In the genomic region with DNA sequence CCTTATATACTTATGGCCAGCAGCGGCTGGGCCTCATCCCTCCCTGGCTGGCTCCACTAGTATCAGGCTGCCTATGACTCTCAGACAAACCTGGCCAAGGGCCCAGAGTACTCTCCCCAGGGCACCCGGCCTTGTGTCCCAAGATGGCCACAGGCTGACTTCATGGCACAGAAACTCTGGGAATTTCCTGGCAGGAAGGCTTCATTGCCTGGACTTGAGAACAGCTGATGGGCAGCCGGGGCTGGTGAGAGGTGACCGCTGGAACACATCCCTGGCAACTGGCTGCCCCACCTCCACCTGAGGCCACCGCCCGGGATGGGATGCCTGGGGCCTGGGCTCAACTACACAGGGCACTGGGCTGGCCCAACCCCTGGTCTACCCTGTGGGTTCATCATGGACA, we compare ENCODE assay signal across 11 cellular contexts. TPM values are rescaled to one million over a fixed set of nuclear protein-coding genes. Genes with fewer than 3 reads are reported as not detected.
A peak's percentile ranks its signal among the peaks of the same experiment; 100 is the strongest.
DNase-seq lines count a peak whose midpoint lies in the region; ATAC-seq and TF ChIP-seq lines count a peak whose summit lies in the region.
"Had no signal": no experiment of that assay in that cellular context is flagged by ENCODE, and none has a peak within 500 bp of the region (broad histone marks: within the 10 kb centered on the region; RNA-seq: fewer than 3 reads in every experiment).

No MANE protein-coding gene starts in this region.

- CTCF ChIA-PET in activated CD4-positive, alpha-beta T cell treated with anti-CD3 and anti-CD28 coated beads, Interleukin-2, amount 10 ng/mL, durations not matched to agents 7 days and 5 days (lab: Charles Lee) = interaction anchor here (1.4 to 1.5 kb wide), 3 partner anchors 11 to 194 kb away, joined by 3 to 6 read pairs (median 4); no protein-coding TSS in a partner anchor

- no peak overlapping the region for H2AFZ ChIP-seq in fibroblast of lung (ENCODE audit: low read length)
- H2AFZ ChIP-seq: parathyroid adenoma had no signal

- peak overlapping the region; percentile 88 for H3K27ac Mint-ChIP-seq in osteocyte (ENCODE audit: unreplicated experiment)
- no peak overlapping the region for H3K27ac Mint-ChIP-seq in activated CD4-positive, alpha-beta T cell treated with anti-CD3 and anti-CD28 coated beads, Interleukin-2, amount 10 ng/mL, durations not matched to agents 7 days and 5 days
- H3K27ac Mint-ChIP-seq: activated CD4-positive, alpha-beta T cell treated with anti-CD3 and anti-CD28 coated beads, Interleukin-2, amount 10 ng/mL, durations not matched to agents 24 days and 14 days; CD8-positive, alpha-beta T cell had no signal

- peak overlapping the region; percentile 56 for H3K4me3 Mint-ChIP-seq in osteocyte (ENCODE audit: unreplicated experiment)
- no peak overlapping the region for H3K4me3 Mint-ChIP-seq in activated CD4-positive, alpha-beta T cell treated with anti-CD3 and anti-CD28 coated beads, Interleukin-2, amount 10 ng/mL, durations not matched to agents 7 days and 5 days
- H3K4me3 Mint-ChIP-seq: activated CD4-positive, alpha-beta T cell treated with anti-CD3 and anti-CD28 coated beads, Interleukin-2, amount 10 ng/mL, durations not matched to agents 24 days and 14 days; CD8-positive, alpha-beta T cell had no signal

- peaks cover 42% of the 10 kb centered on the region for H3K4me1 ChIP-seq in SJSA1 (replicated peaks)
- H3K4me1 ChIP-seq in fibroblast of lung (ENCODE audit: control insufficient read depth, extremely low read depth, insufficient read depth, low read length) = peaks cover 3% of the 10 kb centered on the region
- H3K4me1 ChIP-seq in effector memory CD4-positive, alpha-beta T cell (ENCODE audit: control insufficient read depth, insufficient read depth, low read length, poor library complexity, severe bottlenecking) = peaks cover 9% of the 10 kb centered on the region
- H3K4me1 ChIP-seq: parathyroid adenoma had no signal

- H3K4me2 ChIP-seq in fibroblast of lung (ENCODE audit: extremely low read depth, insufficient read depth, low read length) = no peak overlapping the region

- DNase-seq in AG09319 (ENCODE audit: extremely low read depth, low read depth) (peak; percentile 65), SJSA1 (ENCODE audit: low read depth in 1 of 2, low spot score in 2 of 2) (peak; percentile 75 to 86), fibroblast of lung (ENCODE audit: low read depth in 2 of 2) (peak; percentile 86 to 93), osteocyte (ENCODE audit: extremely low spot score, unreplicated experiment) (peak; percentile 92)
- no peak for DNase-seq in activated CD4-positive, alpha-beta T cell treated with anti-CD3 and anti-CD28 coated beads, Interleukin-2, amount 10 ng/mL, durations not matched to agents 7 days and 5 days
- no peak for DNase-seq in effector memory CD4-positive, alpha-beta T cell
- DNase-seq: activated CD4-positive, alpha-beta T cell treated with anti-CD3 and anti-CD28 coated beads, Interleukin-2, amount 10 ng/mL, durations not matched to agents 24 days and 14 days; CD8-positive, alpha-beta T cell had no signal

- H3K27ac ChIP-seq in SJSA1 (peak overlapping the region; percentile 33), fibroblast of lung (ENCODE audit: insufficient read depth, low read length) (peak overlapping the region; percentile 64)
- H3K27ac ChIP-seq in effector memory CD4-positive, alpha-beta T cell (ENCODE audit: insufficient read depth, low read length, poor library complexity, severe bottlenecking) = no peak overlapping the region
- H3K27ac ChIP-seq: parathyroid adenoma had no signal

- peaks cover 34% of the 10 kb centered on the region for H3K79me2 ChIP-seq in fibroblast of lung (ENCODE audit: control insufficient read depth, insufficient read depth, low read length)
- H3K79me2 ChIP-seq: parathyroid adenoma had no signal

- POLR2A ChIA-PET in activated CD4-positive, alpha-beta T cell treated with anti-CD3 and anti-CD28 coated beads, Interleukin-2, amount 10 ng/mL, durations not matched to agents 7 days and 5 days (lab: Charles Lee) = no interaction called here

- peaks cover 4% of the 10 kb centered on the region for H3K36me3 Mint-ChIP-seq in osteocyte (ENCODE audit: unreplicated experiment)
- H3K36me3 Mint-ChIP-seq in activated CD4-positive, alpha-beta T cell treated with anti-CD3 and anti-CD28 coated beads, Interleukin-2, amount 10 ng/mL, durations not matched to agents 7 days and 5 days (ENCODE audit: low read depth) = no peaks in the 10 kb centered on the region
- H3K36me3 Mint-ChIP-seq: CD8-positive, alpha-beta T cell had no signal

- H3K27me3 ChIP-seq in SJSA1 (replicated peaks) (no peaks in the 10 kb centered on the region), fibroblast of lung (ENCODE audit: control insufficient read depth, insufficient read depth, low read length) (no peaks in the 10 kb centered on the region)
- no peaks in the 10 kb centered on the region for H3K27me3 ChIP-seq in effector memory CD4-positive, alpha-beta T cell (replicated peaks; ENCODE audit: control insufficient read depth, insufficient read depth, low read length, poor library complexity, severe bottlenecking)

- no peaks in the 10 kb centered on the region for H3K9me3 Mint-ChIP-seq in osteocyte (ENCODE audit: unreplicated experiment)
- H3K9me3 Mint-ChIP-seq in activated CD4-positive, alpha-beta T cell treated with anti-CD3 and anti-CD28 coated beads, Interleukin-2, amount 10 ng/mL, durations not matched to agents 7 days and 5 days = no peaks in the 10 kb centered on the region
- H3K9me3 Mint-ChIP-seq: activated CD4-positive, alpha-beta T cell treated with anti-CD3 and anti-CD28 coated beads, Interleukin-2, amount 10 ng/mL, durations not matched to agents 24 days and 14 days; CD8-positive, alpha-beta T cell had no signal

- peaks cover 6% of the 10 kb centered on the region for H3K9me3 ChIP-seq in SJSA1 (replicated peaks)
- H3K9me3 ChIP-seq in fibroblast of lung (ENCODE audit: control insufficient read depth, insufficient read depth, low read depth, low read length) = no peaks in the 10 kb centered on the region
- no peaks in the 10 kb centered on the region for H3K9me3 ChIP-seq in effector memory CD4-positive, alpha-beta T cell (ENCODE audit: control insufficient read depth, low read length)

- ATAC-seq in HG03108 (IDR thresholded peaks at IDR 0.05; ENCODE audit: unreplicated experiment) (no peak), GM21423 (IDR thresholded peaks at IDR 0.05; ENCODE audit: unreplicated experiment) (no peak)
- ATAC-seq: CD8-positive, alpha-beta T cell had no signal

- TF ChIP-seq CTCF in AG09319 (IDR thresholded peaks at IDR 0.05; ENCODE audit: low read depth, low read length) (no peak), fibroblast of lung (conservative IDR thresholded peaks at IDR 0.05 in 1 of 2, IDR thresholded peaks at IDR 0.05 in 1 of 2; ENCODE audit: low read depth in 1 of 2, low read length in 2 of 2) (no peak), osteocyte (IDR thresholded peaks at IDR 0.05) (no peak)

- H3K9ac ChIP-seq in fibroblast of lung (ENCODE audit: insufficient read depth, low read length) = no peak overlapping the region
- H3K9ac ChIP-seq: parathyroid adenoma had no signal

- no peaks in the 10 kb centered on the region for H4K20me1 ChIP-seq in fibroblast of lung (ENCODE audit: control insufficient read depth, extremely low read depth, insufficient read depth, low read length)

- H3K4me1 Mint-ChIP-seq in osteocyte (ENCODE audit: unreplicated experiment) = peaks cover 54% of the 10 kb centered on the region
- peaks cover 2% of the 10 kb centered on the region for H3K4me1 Mint-ChIP-seq in activated CD4-positive, alpha-beta T cell treated with anti-CD3 and anti-CD28 coated beads, Interleukin-2, amount 10 ng/mL, durations not matched to agents 7 days and 5 days

- no peak overlapping the region for H3K4me3 ChIP-seq in SJSA1
- H3K4me3 ChIP-seq in fibroblast of lung (replicated peaks in 1 of 4; ENCODE audit: control extremely low read depth in 1 of 4, insufficient read depth in 1 of 4, low read depth in 3 of 4, low read length in 4 of 4) = no peak overlapping the region
- H3K4me3 ChIP-seq in effector memory CD4-positive, alpha-beta T cell (ENCODE audit: insufficient read depth, low read depth, low read length, poor library complexity, severe bottlenecking) = no peak overlapping the region

- no peaks in the 10 kb centered on the region for H3K27me3 Mint-ChIP-seq in osteocyte (ENCODE audit: unreplicated experiment)
- peaks cover 12% of the 10 kb centered on the region for H3K27me3 Mint-ChIP-seq in activated CD4-positive, alpha-beta T cell treated with anti-CD3 and anti-CD28 coated beads, Interleukin-2, amount 10 ng/mL, durations not matched to agents 7 days and 5 days

- H3K36me3 ChIP-seq in SJSA1 = peaks cover 75% of the 10 kb centered on the region
- peaks cover 2% of the 10 kb centered on the region for H3K36me3 ChIP-seq in fibroblast of lung (ENCODE audit: control insufficient read depth, insufficient read depth, low read length)
- H3K36me3 ChIP-seq in effector memory CD4-positive, alpha-beta T cell (ENCODE audit: control insufficient read depth, insufficient read depth, low read length) = no peaks in the 10 kb centered on the region

RNA-seq across cellular contexts. Expression of gene FADS3, which starts 3.3 kb away (rescaled TPM):
- 139 and 161 TPM in 2 replicates for total RNA-seq in SJSA1 (2014; rRNA removed; shearing (Covaris generic))
- total RNA-seq in fibroblast of lung (112 and 224 TPM in 2 replicates), osteocyte (117 and 118 TPM in 2 replicates)
- polyA plus RNA-seq in fibroblast of lung = 40.9 and 79.9 TPM in 2 replicates
- 53.3 and 89.2 TPM in 2 replicates for polyA plus RNA-seq in fibroblast of lung (2012)
- polyA minus RNA-seq in fibroblast of lung (ENCODE audit: low replicate concordance) = 172 and 197 TPM in 2 replicates
- 1 to 10 TPM; 2.9 to 3.7 TPM for total RNA-seq in activated CD4-positive, alpha-beta T cell treated with anti-CD3 and anti-CD28 coated beads, Interleukin-2, amount 10 ng/mL, durations not matched to agents 7 days and 5 days

RNA-seq across cellular contexts. Expression of gene RAB3IL1, which starts 29.3 kb away (rescaled TPM):
- 1.8 and 3.0 TPM in 2 replicates for total RNA-seq in SJSA1 (2014; rRNA removed; shearing (Covaris generic))
- total RNA-seq in fibroblast of lung (13.4 TPM in 2 replicates), osteocyte (44.2 and 49.2 TPM in 2 replicates)
- polyA plus RNA-seq in fibroblast of lung = 9.6 and 9.9 TPM in 2 replicates
- 14.7 and 15.8 TPM in 2 replicates for polyA plus RNA-seq in fibroblast of lung (2012)
- 15.8 and 16.9 TPM in 2 replicates for polyA minus RNA-seq in fibroblast of lung (ENCODE audit: low replicate concordance)
- total RNA-seq in activated CD4-positive, alpha-beta T cell treated with anti-CD3 and anti-CD28 coated beads, Interleukin-2, amount 10 ng/mL, durations not matched to agents 7 days and 5 days = not detected
- total RNA-seq: CD8-positive, alpha-beta T cell had no signal

RNA-seq across cellular contexts. Expression of gene FADS2, which starts 59.9 kb away (rescaled TPM):
- total RNA-seq in SJSA1 (2014; rRNA removed; shearing (Covaris generic)) = 2.8 and 8.5 TPM in 2 replicates
- 266 and 418 TPM in 2 replicates for total RNA-seq in fibroblast of lung
- 687 and 932 TPM in 2 replicates for polyA plus RNA-seq in fibroblast of lung
- 483 and 700 TPM in 2 replicates for polyA plus RNA-seq in fibroblast of lung (2012)
- 1,928 and 3,022 TPM in 2 replicates for polyA minus RNA-seq in fibroblast of lung (ENCODE audit: low replicate concordance)
- 193 and 207 TPM in 2 replicates for total RNA-seq in osteocyte
- total RNA-seq in activated CD4-positive, alpha-beta T cell treated with anti-CD3 and anti-CD28 coated beads, Interleukin-2, amount 10 ng/mL, durations not matched to agents 7 days and 5 days = 100 to 1,000 TPM; 128 to 135 TPM

Comparison
In these comparisons a context has a peak if more than half of its experiments do, and no peak if none do; other contexts are left out.
1. DNase-seq: peak in AG09319 (single experiment), SJSA1 (2 of 2), fibroblast of lung (2 of 2) and osteocyte (single experiment); none in activated CD4-positive, alpha-beta T cell treated with anti-CD3 and anti-CD28 coated beads, Interleukin-2, amount 10 ng/mL, durations not matched to agents 7 days and 5 days (single experiment) and effector memory CD4-positive, alpha-beta T cell (0 of 3).
2. RNA of gene FADS3, which starts 3.3 kb away (total RNA-seq): 112 to 224 TPM in fibroblast of lung, 139 to 161 TPM in SJSA1 and 117 to 118 TPM in osteocyte; 2.9 to 3.7 TPM in activated CD4-positive, alpha-beta T cell treated with anti-CD3 and anti-CD28 coated beads, Interleukin-2, amount 10 ng/mL, durations not matched to agents 7 days and 5 days; every median in the first group is over 10 times any median in the second.
3. RNA of gene FADS2, which starts 59.9 kb away (total RNA-seq): 266 to 418 TPM in fibroblast of lung, 193 to 207 TPM in osteocyte and 128 to 135 TPM in activated CD4-positive, alpha-beta T cell treated with anti-CD3 and anti-CD28 coated beads, Interleukin-2, amount 10 ng/mL, durations not matched to agents 7 days and 5 days; 2.8 to 8.5 TPM in SJSA1; every median in the first group is over 10 times any median in the second.